8 cellular contexts compared by ENCODE assay signal in genomic region chr1:149886396-149887195, GRCh38. TPM values are rescaled to one million over a fixed set of nuclear protein-coding genes. Genes with fewer than 3 reads are reported as not detected.
DNase-seq lines count a peak whose midpoint lies in the region; ATAC-seq lines count a peak whose summit lies in the region.

No MANE protein-coding gene starts in this region.

- no peaks in the 10 kb centered on the region for H3K36me3 ChIP-seq in BLaER1

- H3K9ac ChIP-seq in BLaER1: peak overlapping the region; percentile 97

- peak overlapping the region; percentile 96 for H3K27ac ChIP-seq in BLaER1

- H3K4me2 ChIP-seq in BLaER1: peak overlapping the region; percentile 93

- H3K4me1 ChIP-seq in BLaER1: peaks cover 31% of the 10 kb centered on the region

- H3K27me3 ChIP-seq in BLaER1: no peaks in the 10 kb centered on the region

- no peaks in the 10 kb centered on the region for H3K9me3 ChIP-seq in BLaER1

- ATAC-seq in GM19328 (IDR thresholded peaks at IDR 0.05; ENCODE audit: unreplicated experiment) (peak; percentile 68), HG03460 (IDR thresholded peaks at IDR 0.05; ENCODE audit: unreplicated experiment) (peak; percentile 55), left lobe of liver (peak; percentile 73)

- peak; percentile 94 for DNase-seq in NCI-H524 treated with DMSO at 0.1 percent for 48 hours (lab: John Stamatoyannopoulos, UW)
- DNase-seq in activated CD4-positive, alpha-beta T cell treated with anti-CD3 and anti-CD28 coated beads for 48 hours: peak; percentile 87
- peak; percentile 99 for DNase-seq in dedifferentiated amniotic fluid mesenchymal stem cell (ENCODE audit: extremely low spot score)
- DNase-seq in left lobe of liver (ENCODE audit: low spot score): peak; percentile 92
- peak; percentile 77 to 83 for DNase-seq in stimulated activated CD4-positive, alpha-beta T cell treated with anti-CD3 and anti-CD28 coated beads, Interleukin-2, amount 100 ng/mL, for 24 hours

- H3K4me3 ChIP-seq in BLaER1: peak overlapping the region; percentile 77

- peaks cover 35% of the 10 kb centered on the region for H4K20me1 ChIP-seq in BLaER1

RNA-seq across cellular contexts. Expression of gene BOLA1, which starts 12.8 kb away (rescaled TPM):
- total RNA-seq in left lobe of liver: 13.8 TPM

RNA-seq across cellular contexts. Expression of gene SV2A, which starts 31.0 kb away (rescaled TPM):
- 0.45 TPM for total RNA-seq in left lobe of liver

RNA-seq across cellular contexts. Expression of gene SF3B4, which starts 41.0 kb away (rescaled TPM):
- total RNA-seq in left lobe of liver: 11.5 TPM

RNA-seq across cellular contexts. Expression of gene MTMR11, which starts 50.1 kb away (rescaled TPM):
- total RNA-seq in left lobe of liver: 1.7 TPM

Comparison
In these comparisons a context has a peak if more than half of its experiments do, and no peak if none do; other contexts are left out.
1. Peak in every context shown above with its lines: DNase-seq, ATAC-seq, H3K4me3 ChIP-seq and H3K27ac ChIP-seq.